8 cellular contexts compared by ENCODE assay signal in genomic region chr15:34223904-34224596, GRCh38. TPM values are rescaled to one million over a fixed set of nuclear protein-coding genes. Genes with fewer than 3 reads are reported as not detected.
DNase-seq lines count a peak whose midpoint lies in the region; ATAC-seq and TF ChIP-seq lines count a peak whose summit lies in the region.

No MANE protein-coding gene starts in this region.

- H3K27me3 Mint-ChIP-seq in Calu3 (ENCODE audit: unreplicated experiment) = no peaks in the 10 kb centered on the region
- H3K27me3 Mint-ChIP-seq in immature natural killer cell (ENCODE audit: low read depth in 3 of 3) = peaks cover 11 to 29% (median 22%) of the 10 kb centered on the region in 3 donors

- H3K9me3 ChIP-seq in HUES64 (ENCODE audit: insufficient read depth, low read depth, low read length) (no peaks in the 10 kb centered on the region), ascending aorta (no peaks in the 10 kb centered on the region), spleen (no peaks in the 10 kb centered on the region)

- no TSS peak for BruUV-seq in Calu3 (replicated peaks; lab: Mats Ljungman, UMichigan)

- H3K4me3 ChIP-seq in HUES64 (ENCODE audit: low read length) = peak overlapping the region; percentile 98
- peak overlapping the region; percentile 65 to 90 for H3K4me3 ChIP-seq in ascending aorta
- H3K4me3 ChIP-seq in spleen = peak overlapping the region; percentile 73 to 98 (median 84)

- no peak for TF ChIP-seq POLR2A in spleen (IDR thresholded peaks at IDR 0.05)

- DNase-seq in Calu3 (no peak), ascending aorta (ENCODE audit: low spot score in 2 of 2) (no peak), immature natural killer cell (peak in 1 of 3 donors; percentile 4), spleen (no peak), ecto neural progenitor cell (ENCODE audit: low spot score) (no peak), COR-L47 (lab: John Stamatoyannopoulos, UW) (no peak)

- H3K4me3 Mint-ChIP-seq in Calu3 (ENCODE audit: low read depth, unreplicated experiment) (peak overlapping the region; percentile 83), immature natural killer cell (peak overlapping the region; percentile 91 to 95 (median 93))

- H3K4me1 ChIP-seq in HUES64 (ENCODE audit: insufficient read depth, low read length) (no peaks in the 10 kb centered on the region; the same call in 1 of the 2 replicates), ascending aorta (peaks cover 5 to 10% of the 10 kb centered on the region in 2 donors), spleen (peaks cover 9 to 37% (median 27%) of the 10 kb centered on the region in 6 donors)

- intact Hi-C loops in Calu3 (cut with micrococcal nuclease; ENCODE audit: unreplicated experiment) = loop anchor here (10.0 kb wide), 1 partner anchor 111 kb away; the partner anchor contains the start of gene SLC12A6
- intact Hi-C loops in ascending aorta (cut with DNase I) = loop anchor here (1.0 to 10.0 kb wide), 3 partner anchors 115 to 501 kb away; partner anchors contain the start of gene PGBD4
- intact Hi-C loops in spleen (cut with DNase I; ENCODE audit: low total_unique reads) = no loop called here

- CTCF ChIA-PET in Calu3 (lab: Charles Lee) = no interaction called here

- H3K9me3 Mint-ChIP-seq in Calu3 (ENCODE audit: low read depth, unreplicated experiment) = no peaks in the 10 kb centered on the region
- no peaks in the 10 kb centered on the region for H3K9me3 Mint-ChIP-seq in immature natural killer cell

- H3K36me3 Mint-ChIP-seq in Calu3 (ENCODE audit: insufficient read depth, unreplicated experiment) (peaks cover 12% of the 10 kb centered on the region), immature natural killer cell (peaks cover 4 to 12% (median 9%) of the 10 kb centered on the region in 3 donors)

- peak overlapping the region; percentile 98 for H3K27ac Mint-ChIP-seq in Calu3 (ENCODE audit: unreplicated experiment)
- peak overlapping the region; percentile 93 to 100 (median 97) for H3K27ac Mint-ChIP-seq in immature natural killer cell

- H3K27ac ChIP-seq in HUES64 (ENCODE audit: low read depth, low read length) = peak overlapping the region; percentile 88
- H3K27ac ChIP-seq in ascending aorta = peak overlapping the region; percentile 80 to 81
- peak overlapping the region; percentile 80 to 94 (median 90) for H3K27ac ChIP-seq in spleen

- peak overlapping the region; percentile 79 for H3K9ac ChIP-seq in HUES64 (ENCODE audit: low read depth, low read length)

- TF ChIP-seq CTCF in Calu3 (IDR thresholded peaks at IDR 0.05; ENCODE audit: unreplicated experiment) = no peak
- no peak for TF ChIP-seq CTCF in ascending aorta (IDR thresholded peaks at IDR 0.05)
- TF ChIP-seq CTCF in spleen (IDR thresholded peaks at IDR 0.05 in 8 of 11, conservative IDR thresholded peaks at IDR 0.05 in 3 of 11) = no peak

- H3K27me3 ChIP-seq in HUES64 (ENCODE audit: insufficient read depth, low read length) (no peaks in the 10 kb centered on the region), ascending aorta (no peaks in the 10 kb centered on the region), spleen (replicated peaks in 1 of 7) (no peaks in the 10 kb centered on the region)

- no peak for ATAC-seq in HG02981 (IDR thresholded peaks at IDR 0.05; ENCODE audit: unreplicated experiment)

- H3K4me1 Mint-ChIP-seq in Calu3 (ENCODE audit: low read depth, unreplicated experiment) (no peaks in the 10 kb centered on the region), immature natural killer cell (peaks cover 30 to 31% of the 10 kb centered on the region in 2 donors)

- WGBS in HUES64 = 93% methylated on average over 24 of the region's 24 CpGs
- 40 to 55% (median 50%) methylated on average over 24 of the region's 24 CpGs for WGBS in spleen, 5 donors

- peaks cover 16% of the 10 kb centered on the region for H3K36me3 ChIP-seq in HUES64 (ENCODE audit: insufficient read depth, low read length)
- peaks cover 14 to 21% of the 10 kb centered on the region in 2 donors for H3K36me3 ChIP-seq in ascending aorta
- H3K36me3 ChIP-seq in spleen = peaks cover 0 to 28% (median 22%) of the 10 kb centered on the region in 6 donors

RNA-seq across cellular contexts. Expression of gene EMC4, which starts 0.8 kb away (rescaled TPM):
- total RNA-seq in Calu3 (2022) = 40.3 and 43.9 TPM in 2 replicates
- 81.6 TPM for polyA plus RNA-seq in HUES64 (2013, experiment 1 of 2)
- 76.8 TPM for polyA plus RNA-seq in HUES64 (2013, experiment 2 of 2)
- total RNA-seq in ascending aorta = 71.9 TPM
- 100 to 1,000 TPM; 186 to 340 (median 228) TPM for polyA plus RNA-seq in immature natural killer cell
- 100 to 1,000 TPM in 1 of 7 donors, 10 to 100 TPM in 6; 51.5 to 152 (median 64.4) TPM for total RNA-seq in spleen
- polyA plus RNA-seq in spleen = 10 to 100 TPM; 77.0 to 94.4 (median 77.4) TPM

RNA-seq across cellular contexts. Expression of gene KATNBL1, which starts 14.2 kb away (rescaled TPM):
- total RNA-seq in Calu3 (2022) (12.9 and 14.8 TPM in 2 replicates), ascending aorta (34.3 TPM), spleen (10 to 100 TPM; 40.2 to 86.3 (median 52.4) TPM)
- 28.8 TPM for polyA plus RNA-seq in HUES64 (2013, experiment 1 of 2)
- polyA plus RNA-seq in HUES64 (2013, experiment 2 of 2) = 29.9 TPM
- polyA plus RNA-seq in immature natural killer cell (10 to 100 TPM; 24.7 to 30.5 (median 26.9) TPM), spleen (10 to 100 TPM; 18.4 to 21.0 (median 18.7) TPM)
